ENCODE assay signal across 2 cellular contexts in the genomic region with DNA sequence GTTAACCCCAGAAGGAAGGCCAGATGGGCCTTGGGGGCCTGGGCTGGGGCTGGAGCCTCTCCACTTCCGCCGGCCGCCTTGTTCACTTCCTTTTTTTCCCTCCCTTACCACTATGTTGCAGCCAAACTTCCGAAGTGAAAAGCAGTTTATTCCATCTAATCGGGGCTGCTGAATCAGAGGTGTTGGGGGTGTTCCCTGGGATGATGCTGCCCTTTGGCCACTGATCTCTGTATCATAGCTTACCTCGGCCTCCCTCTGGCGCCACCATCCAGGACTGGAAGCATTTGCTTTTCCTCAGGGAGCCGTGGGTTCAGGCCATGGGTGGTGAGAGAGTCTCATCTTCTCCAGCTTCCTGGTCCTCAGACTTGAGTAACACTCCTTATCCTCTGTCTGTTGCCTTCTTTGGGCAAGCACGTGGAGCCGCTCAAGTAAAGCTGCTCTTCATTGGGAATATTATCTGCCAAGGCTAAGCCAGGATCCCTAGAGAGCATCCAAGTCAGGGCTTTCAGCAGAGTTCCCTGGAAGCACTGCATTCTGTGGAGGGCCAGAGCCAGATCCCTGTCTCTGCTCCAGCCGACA.
TF ChIP-seq lines count a peak whose summit lies in the region.

No MANE protein-coding gene starts in this region.

TF ChIP-seq in GM23338, 12 proteins besides CTCF, POLR2A, EP300 and RAD21 (continues in another document):
- no peak for TF ChIP-seq JUNB (IDR thresholded peaks at IDR 0.05; ENCODE audit: unreplicated experiment)
- no peak for TF ChIP-seq ZNF114 (CRISPR knock-in tag; IDR thresholded peaks at IDR 0.05)
- TF ChIP-seq CREB1 (CRISPR knock-in tag; IDR thresholded peaks at IDR 0.05; ENCODE audit: low read depth): no peak
- TF ChIP-seq NANOG (IDR thresholded peaks at IDR 0.05; ENCODE audit: borderline replicate concordance): no peak
- no peak for TF ChIP-seq ZNF331 (CRISPR knock-in tag; IDR thresholded peaks at IDR 0.05; ENCODE audit: low read depth)
- TF ChIP-seq, protein P1, sequence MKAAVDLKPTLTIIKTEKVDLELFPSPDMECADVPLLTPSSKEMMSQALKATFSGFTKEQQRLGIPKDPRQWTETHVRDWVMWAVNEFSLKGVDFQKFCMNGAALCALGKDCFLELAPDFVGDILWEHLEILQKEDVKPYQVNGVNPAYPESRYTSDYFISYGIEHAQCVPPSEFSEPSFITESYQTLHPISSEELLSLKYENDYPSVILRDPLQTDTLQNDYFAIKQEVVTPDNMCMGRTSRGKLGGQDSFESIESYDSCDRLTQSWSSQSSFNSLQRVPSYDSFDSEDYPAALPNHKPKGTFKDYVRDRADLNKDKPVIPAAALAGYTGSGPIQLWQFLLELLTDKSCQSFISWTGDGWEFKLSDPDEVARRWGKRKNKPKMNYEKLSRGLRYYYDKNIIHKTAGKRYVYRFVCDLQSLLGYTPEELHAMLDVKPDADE (IDR thresholded peaks at IDR 0.05): no peak
- TF ChIP-seq POLR2AphosphoS5 (IDR thresholded peaks at IDR 0.05; ENCODE audit: low read depth): no peak
- no peak for TF ChIP-seq EZH2phosphoT487 (IDR thresholded peaks at IDR 0.05; ENCODE audit: unreplicated experiment)
- TF ChIP-seq STAT1 (IDR thresholded peaks at IDR 0.05; ENCODE audit: unreplicated experiment): no peak
- TF ChIP-seq, protein P2, sequence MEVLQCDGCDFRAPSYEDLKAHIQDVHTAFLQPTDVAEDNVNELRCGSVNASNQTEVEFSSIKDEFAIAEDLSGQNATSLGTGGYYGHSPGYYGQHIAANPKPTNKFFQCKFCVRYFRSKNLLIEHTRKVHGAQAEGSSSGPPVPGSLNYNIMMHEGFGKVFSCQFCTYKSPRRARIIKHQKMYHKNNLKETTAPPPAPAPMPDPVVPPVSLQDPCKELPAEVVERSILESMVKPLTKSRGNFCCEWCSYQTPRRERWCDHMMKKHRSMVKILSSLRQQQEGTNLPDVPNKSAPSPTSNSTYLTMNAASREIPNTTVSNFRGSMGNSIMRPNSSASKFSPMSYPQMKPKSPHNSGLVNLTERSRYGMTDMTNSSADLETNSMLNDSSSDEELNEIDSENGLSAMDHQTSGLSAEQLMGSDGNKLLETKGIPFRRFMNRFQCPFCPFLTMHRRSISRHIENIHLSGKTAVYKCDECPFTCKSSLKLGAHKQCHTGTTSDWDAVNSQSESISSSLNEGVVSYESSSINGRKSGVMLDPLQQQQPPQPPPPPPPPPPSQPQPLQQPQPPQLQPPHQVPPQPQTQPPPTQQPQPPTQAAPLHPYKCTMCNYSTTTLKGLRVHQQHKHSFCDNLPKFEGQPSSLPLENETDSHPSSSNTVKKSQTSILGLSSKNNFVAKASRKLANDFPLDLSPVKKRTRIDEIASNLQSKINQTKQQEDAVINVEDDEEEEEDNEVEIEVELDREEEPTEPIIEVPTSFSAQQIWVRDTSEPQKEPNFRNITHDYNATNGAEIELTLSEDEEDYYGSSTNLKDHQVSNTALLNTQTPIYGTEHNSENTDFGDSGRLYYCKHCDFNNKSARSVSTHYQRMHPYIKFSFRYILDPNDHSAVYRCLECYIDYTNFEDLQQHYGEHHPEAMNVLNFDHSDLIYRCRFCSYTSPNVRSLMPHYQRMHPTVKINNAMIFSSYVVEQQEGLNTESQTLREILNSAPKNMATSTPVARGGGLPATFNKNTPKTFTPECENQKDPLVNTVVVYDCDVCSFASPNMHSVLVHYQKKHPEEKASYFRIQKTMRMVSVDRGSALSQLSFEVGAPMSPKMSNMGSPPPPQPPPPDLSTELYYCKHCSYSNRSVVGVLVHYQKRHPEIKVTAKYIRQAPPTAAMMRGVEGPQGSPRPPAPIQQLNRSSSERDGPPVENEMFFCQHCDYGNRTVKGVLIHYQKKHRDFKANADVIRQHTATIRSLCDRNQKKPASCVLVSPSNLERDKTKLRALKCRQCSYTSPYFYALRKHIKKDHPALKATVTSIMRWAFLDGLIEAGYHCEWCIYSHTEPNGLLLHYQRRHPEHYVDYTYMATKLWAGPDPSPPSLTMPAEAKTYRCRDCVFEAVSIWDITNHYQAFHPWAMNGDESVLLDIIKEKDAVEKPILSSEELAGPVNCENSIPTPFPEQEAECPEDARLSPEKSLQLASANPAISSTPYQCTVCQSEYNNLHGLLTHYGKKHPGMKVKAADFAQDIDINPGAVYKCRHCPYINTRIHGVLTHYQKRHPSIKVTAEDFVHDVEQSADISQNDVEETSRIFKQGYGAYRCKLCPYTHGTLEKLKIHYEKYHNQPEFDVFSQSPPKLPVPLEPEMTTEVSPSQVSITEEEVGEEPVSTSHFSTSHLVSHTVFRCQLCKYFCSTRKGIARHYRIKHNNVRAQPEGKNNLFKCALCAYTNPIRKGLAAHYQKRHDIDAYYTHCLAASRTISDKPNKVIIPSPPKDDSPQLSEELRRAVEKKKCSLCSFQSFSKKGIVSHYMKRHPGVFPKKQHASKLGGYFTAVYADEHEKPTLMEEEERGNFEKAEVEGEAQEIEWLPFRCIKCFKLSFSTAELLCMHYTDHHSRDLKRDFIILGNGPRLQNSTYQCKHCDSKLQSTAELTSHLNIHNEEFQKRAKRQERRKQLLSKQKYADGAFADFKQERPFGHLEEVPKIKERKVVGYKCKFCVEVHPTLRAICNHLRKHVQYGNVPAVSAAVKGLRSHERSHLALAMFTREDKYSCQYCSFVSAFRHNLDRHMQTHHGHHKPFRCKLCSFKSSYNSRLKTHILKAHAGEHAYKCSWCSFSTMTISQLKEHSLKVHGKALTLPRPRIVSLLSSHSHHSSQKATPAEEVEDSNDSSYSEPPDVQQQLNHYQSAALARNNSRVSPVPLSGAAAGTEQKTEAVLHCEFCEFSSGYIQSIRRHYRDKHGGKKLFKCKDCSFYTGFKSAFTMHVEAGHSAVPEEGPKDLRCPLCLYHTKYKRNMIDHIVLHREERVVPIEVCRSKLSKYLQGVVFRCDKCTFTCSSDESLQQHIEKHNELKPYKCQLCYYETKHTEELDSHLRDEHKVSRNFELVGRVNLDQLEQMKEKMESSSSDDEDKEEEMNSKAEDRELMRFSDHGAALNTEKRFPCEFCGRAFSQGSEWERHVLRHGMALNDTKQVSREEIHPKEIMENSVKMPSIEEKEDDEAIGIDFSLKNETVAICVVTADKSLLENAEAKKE (CRISPR knock-in tag; IDR thresholded peaks at IDR 0.05): no peak

TF ChIP-seq in WTC11, 78 proteins besides CTCF, POLR2A, EP300 and RAD21 (continues in another document):
- no peak for TF ChIP-seq GABPB1 (CRISPR knock-in tag; IDR thresholded peaks at IDR 0.05)
- TF ChIP-seq, protein P3, sequence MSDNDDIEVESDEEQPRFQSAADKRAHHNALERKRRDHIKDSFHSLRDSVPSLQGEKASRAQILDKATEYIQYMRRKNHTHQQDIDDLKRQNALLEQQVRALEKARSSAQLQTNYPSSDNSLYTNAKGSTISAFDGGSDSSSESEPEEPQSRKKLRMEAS (CRISPR knock-in tag; IDR thresholded peaks at IDR 0.05): no peak
- TF ChIP-seq, protein P4, sequence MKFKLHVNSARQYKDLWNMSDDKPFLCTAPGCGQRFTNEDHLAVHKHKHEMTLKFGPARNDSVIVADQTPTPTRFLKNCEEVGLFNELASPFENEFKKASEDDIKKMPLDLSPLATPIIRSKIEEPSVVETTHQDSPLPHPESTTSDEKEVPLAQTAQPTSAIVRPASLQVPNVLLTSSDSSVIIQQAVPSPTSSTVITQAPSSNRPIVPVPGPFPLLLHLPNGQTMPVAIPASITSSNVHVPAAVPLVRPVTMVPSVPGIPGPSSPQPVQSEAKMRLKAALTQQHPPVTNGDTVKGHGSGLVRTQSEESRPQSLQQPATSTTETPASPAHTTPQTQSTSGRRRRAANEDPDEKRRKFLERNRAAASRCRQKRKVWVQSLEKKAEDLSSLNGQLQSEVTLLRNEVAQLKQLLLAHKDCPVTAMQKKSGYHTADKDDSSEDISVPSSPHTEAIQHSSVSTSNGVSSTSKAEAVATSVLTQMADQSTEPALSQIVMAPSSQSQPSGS (CRISPR knock-in tag; IDR thresholded peaks at IDR 0.05; ENCODE audit: borderline replicate concordance, low read depth): no peak
- TF ChIP-seq, protein P5, sequence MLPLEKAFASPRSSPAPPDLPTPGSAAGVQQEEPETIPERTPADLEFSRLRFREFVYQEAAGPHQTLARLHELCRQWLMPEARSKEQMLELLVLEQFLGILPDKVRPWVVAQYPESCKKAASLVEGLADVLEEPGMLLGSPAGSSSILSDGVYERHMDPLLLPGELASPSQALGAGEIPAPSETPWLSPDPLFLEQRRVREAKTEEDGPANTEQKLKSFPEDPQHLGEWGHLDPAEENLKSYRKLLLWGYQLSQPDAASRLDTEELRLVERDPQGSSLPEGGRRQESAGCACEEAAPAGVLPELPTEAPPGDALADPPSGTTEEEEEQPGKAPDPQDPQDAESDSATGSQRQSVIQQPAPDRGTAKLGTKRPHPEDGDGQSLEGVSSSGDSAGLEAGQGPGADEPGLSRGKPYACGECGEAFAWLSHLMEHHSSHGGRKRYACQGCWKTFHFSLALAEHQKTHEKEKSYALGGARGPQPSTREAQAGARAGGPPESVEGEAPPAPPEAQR (CRISPR knock-in tag; IDR thresholded peaks at IDR 0.05): no peak
- no peak for TF ChIP-seq HMGA2 (CRISPR knock-in tag; IDR thresholded peaks at IDR 0.05)
- TF ChIP-seq, protein P6, sequence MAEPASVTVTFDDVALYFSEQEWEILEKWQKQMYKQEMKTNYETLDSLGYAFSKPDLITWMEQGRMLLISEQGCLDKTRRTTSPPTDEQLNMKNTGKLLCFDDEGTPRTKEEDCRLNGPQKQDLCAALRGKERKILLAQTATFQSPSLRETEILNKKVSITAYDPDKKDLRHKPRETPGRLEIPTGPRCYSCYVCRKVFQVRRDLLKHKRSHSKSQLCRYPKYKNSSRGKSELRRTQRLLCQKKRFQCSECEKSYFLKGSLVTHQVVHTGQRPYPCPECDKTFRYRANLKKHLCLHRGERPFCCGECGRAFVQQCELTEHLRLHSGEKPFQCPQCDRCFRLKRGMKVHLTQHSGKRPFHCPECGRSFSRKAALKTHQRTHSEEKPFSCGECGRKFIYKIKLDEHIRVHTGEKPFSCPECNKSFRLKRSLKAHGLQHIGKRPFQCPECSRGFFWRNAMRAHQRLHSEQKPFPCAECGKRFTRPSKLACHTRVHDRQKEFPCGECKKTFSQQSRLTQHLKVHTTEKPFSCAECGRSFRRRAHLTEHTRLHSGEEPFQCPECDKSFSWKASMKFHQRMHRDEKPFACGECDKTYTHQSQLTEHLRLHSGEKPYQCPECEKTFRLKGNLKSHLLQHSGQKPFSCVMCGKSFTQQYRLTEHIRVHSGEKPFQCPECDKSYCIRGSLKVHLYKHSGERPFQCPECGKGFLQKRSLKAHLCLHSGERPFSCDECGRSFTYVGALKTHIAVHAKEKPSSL (CRISPR knock-in tag; conservative IDR thresholded peaks at IDR 0.05): no peak
- TF ChIP-seq, protein P7, sequence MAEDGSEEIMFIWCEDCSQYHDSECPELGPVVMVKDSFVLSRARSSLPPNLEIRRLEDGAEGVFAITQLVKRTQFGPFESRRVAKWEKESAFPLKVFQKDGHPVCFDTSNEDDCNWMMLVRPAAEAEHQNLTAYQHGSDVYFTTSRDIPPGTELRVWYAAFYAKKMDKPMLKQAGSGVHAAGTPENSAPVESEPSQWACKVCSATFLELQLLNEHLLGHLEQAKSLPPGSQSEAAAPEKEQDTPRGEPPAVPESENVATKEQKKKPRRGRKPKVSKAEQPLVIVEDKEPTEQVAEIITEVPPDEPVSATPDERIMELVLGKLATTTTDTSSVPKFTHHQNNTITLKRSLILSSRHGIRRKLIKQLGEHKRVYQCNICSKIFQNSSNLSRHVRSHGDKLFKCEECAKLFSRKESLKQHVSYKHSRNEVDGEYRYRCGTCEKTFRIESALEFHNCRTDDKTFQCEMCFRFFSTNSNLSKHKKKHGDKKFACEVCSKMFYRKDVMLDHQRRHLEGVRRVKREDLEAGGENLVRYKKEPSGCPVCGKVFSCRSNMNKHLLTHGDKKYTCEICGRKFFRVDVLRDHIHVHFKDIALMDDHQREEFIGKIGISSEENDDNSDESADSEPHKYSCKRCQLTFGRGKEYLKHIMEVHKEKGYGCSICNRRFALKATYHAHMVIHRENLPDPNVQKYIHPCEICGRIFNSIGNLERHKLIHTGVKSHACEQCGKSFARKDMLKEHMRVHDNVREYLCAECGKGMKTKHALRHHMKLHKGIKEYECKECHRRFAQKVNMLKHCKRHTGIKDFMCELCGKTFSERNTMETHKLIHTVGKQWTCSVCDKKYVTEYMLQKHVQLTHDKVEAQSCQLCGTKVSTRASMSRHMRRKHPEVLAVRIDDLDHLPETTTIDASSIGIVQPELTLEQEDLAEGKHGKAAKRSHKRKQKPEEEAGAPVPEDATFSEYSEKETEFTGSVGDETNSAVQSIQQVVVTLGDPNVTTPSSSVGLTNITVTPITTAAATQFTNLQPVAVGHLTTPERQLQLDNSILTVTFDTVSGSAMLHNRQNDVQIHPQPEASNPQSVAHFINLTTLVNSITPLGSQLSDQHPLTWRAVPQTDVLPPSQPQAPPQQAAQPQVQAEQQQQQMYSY (CRISPR knock-in tag; IDR thresholded peaks at IDR 0.05): no peak
- TF ChIP-seq, protein P8, sequence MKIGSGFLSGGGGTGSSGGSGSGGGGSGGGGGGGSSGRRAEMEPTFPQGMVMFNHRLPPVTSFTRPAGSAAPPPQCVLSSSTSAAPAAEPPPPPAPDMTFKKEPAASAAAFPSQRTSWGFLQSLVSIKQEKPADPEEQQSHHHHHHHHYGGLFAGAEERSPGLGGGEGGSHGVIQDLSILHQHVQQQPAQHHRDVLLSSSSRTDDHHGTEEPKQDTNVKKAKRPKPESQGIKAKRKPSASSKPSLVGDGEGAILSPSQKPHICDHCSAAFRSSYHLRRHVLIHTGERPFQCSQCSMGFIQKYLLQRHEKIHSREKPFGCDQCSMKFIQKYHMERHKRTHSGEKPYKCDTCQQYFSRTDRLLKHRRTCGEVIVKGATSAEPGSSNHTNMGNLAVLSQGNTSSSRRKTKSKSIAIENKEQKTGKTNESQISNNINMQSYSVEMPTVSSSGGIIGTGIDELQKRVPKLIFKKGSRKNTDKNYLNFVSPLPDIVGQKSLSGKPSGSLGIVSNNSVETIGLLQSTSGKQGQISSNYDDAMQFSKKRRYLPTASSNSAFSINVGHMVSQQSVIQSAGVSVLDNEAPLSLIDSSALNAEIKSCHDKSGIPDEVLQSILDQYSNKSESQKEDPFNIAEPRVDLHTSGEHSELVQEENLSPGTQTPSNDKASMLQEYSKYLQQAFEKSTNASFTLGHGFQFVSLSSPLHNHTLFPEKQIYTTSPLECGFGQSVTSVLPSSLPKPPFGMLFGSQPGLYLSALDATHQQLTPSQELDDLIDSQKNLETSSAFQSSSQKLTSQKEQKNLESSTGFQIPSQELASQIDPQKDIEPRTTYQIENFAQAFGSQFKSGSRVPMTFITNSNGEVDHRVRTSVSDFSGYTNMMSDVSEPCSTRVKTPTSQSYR (CRISPR knock-in tag; IDR thresholded peaks at IDR 0.05): no peak
- TF ChIP-seq SMAD3 (CRISPR knock-in tag; IDR thresholded peaks at IDR 0.05; ENCODE audit: borderline replicate concordance): no peak
- no peak for TF ChIP-seq ZNF671 (CRISPR knock-in tag; IDR thresholded peaks at IDR 0.05)
- no peak for TF ChIP-seq SMAD4 (CRISPR knock-in tag; IDR thresholded peaks at IDR 0.05)
- no peak for TF ChIP-seq OVOL2 (CRISPR knock-in tag; IDR thresholded peaks at IDR 0.05; ENCODE audit: borderline replicate concordance)
- TF ChIP-seq, protein P9, sequence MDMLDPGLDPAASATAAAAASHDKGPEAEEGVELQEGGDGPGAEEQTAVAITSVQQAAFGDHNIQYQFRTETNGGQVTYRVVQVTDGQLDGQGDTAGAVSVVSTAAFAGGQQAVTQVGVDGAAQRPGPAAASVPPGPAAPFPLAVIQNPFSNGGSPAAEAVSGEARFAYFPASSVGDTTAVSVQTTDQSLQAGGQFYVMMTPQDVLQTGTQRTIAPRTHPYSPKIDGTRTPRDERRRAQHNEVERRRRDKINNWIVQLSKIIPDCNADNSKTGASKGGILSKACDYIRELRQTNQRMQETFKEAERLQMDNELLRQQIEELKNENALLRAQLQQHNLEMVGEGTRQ (CRISPR knock-in tag; IDR thresholded peaks at IDR 0.05): no peak
- TF ChIP-seq GRHL2 (CRISPR knock-in tag; IDR thresholded peaks at IDR 0.05; ENCODE audit: insufficient replicate concordance, severe bottlenecking): no peak
